Comparison of ENCODE assay signal across 18 cellular contexts in genomic region chr14:99166506-99166905, GRCh38.
DNase-seq lines count a peak whose midpoint lies in the region; ATAC-seq and TF ChIP-seq lines count a peak whose summit lies in the region.
"Had no signal": no experiment of that assay in that cellular context is flagged by ENCODE, and none has a peak within 500 bp of the region (broad histone marks: within the 10 kb centered on the region; RNA-seq: fewer than 3 reads in every experiment).

No MANE protein-coding gene starts in this region.

- no peak overlapping the region for H3K27ac ChIP-seq in CD4-positive, alpha-beta memory T cell (ENCODE audit: low read depth, low read length)
- H3K27ac ChIP-seq in neural cell (ENCODE audit: low read length): no peak overlapping the region
- no peak overlapping the region for H3K27ac ChIP-seq in transverse colon
- H3K27ac ChIP-seq: A549, RWPE1 had no signal

- no peak overlapping the region for H3K4me3 Mint-ChIP-seq in activated CD8-positive, alpha-beta memory T cell treated with anti-CD3 and anti-CD28 coated beads, Interleukin-2, amount 10 ng/mL, durations not matched to agents 7 days and 5 days
- H3K4me3 Mint-ChIP-seq in CD4-positive, alpha-beta memory T cell: peak overlapping the region in 2 of 8 donors; percentile 10 to 41
- no peak overlapping the region for H3K4me3 Mint-ChIP-seq in activated T-helper 17 cell treated with anti-CD3 and anti-CD28 coated beads, Interleukin-2, amount 50 U/mL, for 72 hours
- H3K4me3 Mint-ChIP-seq: CD14-positive monocyte, HFFc6 had no signal

- no peaks in the 10 kb centered on the region for H3K9me3 ChIP-seq in CD4-positive, alpha-beta memory T cell (ENCODE audit: control insufficient read depth in 1 of 2, low read length in 2 of 2)
- H3K9me3 ChIP-seq in neural cell (ENCODE audit: low read length): no peaks in the 10 kb centered on the region
- no peaks in the 10 kb centered on the region for H3K9me3 ChIP-seq in transverse colon

- no peak overlapping the region for H3K27ac Mint-ChIP-seq in activated CD8-positive, alpha-beta memory T cell treated with anti-CD3 and anti-CD28 coated beads, Interleukin-2, amount 10 ng/mL, durations not matched to agents 7 days and 5 days
- H3K27ac Mint-ChIP-seq in CD4-positive, alpha-beta memory T cell: peak overlapping the region in 4 of 7 donors; percentile 59 to 87 (median 72)
- peak overlapping the region; percentile 63 for H3K27ac Mint-ChIP-seq in activated T-helper 17 cell treated with anti-CD3 and anti-CD28 coated beads, Interleukin-2, amount 50 U/mL, for 72 hours
- H3K27ac Mint-ChIP-seq: CD14-positive monocyte, HFFc6 had no signal

- no peak overlapping the region for H2AFZ ChIP-seq in neural cell (ENCODE audit: low read depth, low read length)

- no peak for TF ChIP-seq EP300 in neural cell (conservative IDR thresholded peaks at IDR 0.05; ENCODE audit: poor library complexity, severe bottlenecking)
- no peak for TF ChIP-seq EP300 in transverse colon (IDR thresholded peaks at IDR 0.05; ENCODE audit: low read depth)

- H3K4me2 ChIP-seq in neural cell (ENCODE audit: low read length): no peak overlapping the region
- H3K4me2 ChIP-seq: A549 had no signal

- POLR2A ChIA-PET in CD4-positive, alpha-beta memory T cell (lab: Charles Lee; ENCODE audit: partially characterized antibody): interaction anchor here (0.7 to 1.4 kb wide), 2 partner anchors 101 to 233 kb away, joined by 3 to 4 read pairs; no protein-coding TSS in a partner anchor

- intact Hi-C loops in CD4-positive, alpha-beta memory T cell (cut with micrococcal nuclease): no loop called here
- intact Hi-C loops in transverse colon (cut with DNase I; ENCODE audit: low total_unique reads): no loop called here

- DNase-seq in activated CD8-positive, alpha-beta memory T cell treated with anti-CD3 and anti-CD28 coated beads, Interleukin-2, amount 10 ng/mL, durations not matched to agents 7 days and 5 days: peak; percentile 22
- no peak for DNase-seq in activated CD8-positive, alpha-beta memory T cell treated with anti-CD3 and anti-CD28 coated beads, Interleukin-2, amount 50 U/mL, for 4 hours
- DNase-seq in CD4-positive, alpha-beta memory T cell: no peak
- DNase-seq in transverse colon (no peak), mucosa of gallbladder (ENCODE audit: low spot score) (no peak)
- DNase-seq: GF-D8; HFFc6; KBM-7; NCI-H1048; NCI-H69; NK-92 treated with Interleukin-12 subunit alpha and Interleukin-12 subunit beta, amount 100 ng/mL, for 24 hours; OCI-M1 had no signal

- H3K4me1 Mint-ChIP-seq in activated CD8-positive, alpha-beta memory T cell treated with anti-CD3 and anti-CD28 coated beads, Interleukin-2, amount 10 ng/mL, durations not matched to agents 7 days and 5 days: peaks cover 5% of the 10 kb centered on the region
- peaks cover 16 to 50% (median 24%) of the 10 kb centered on the region in 4 donors for H3K4me1 Mint-ChIP-seq in CD4-positive, alpha-beta memory T cell
- peaks cover 16% of the 10 kb centered on the region for H3K4me1 Mint-ChIP-seq in activated T-helper 17 cell treated with anti-CD3 and anti-CD28 coated beads, Interleukin-2, amount 50 U/mL, for 72 hours
- H3K4me1 Mint-ChIP-seq: CD14-positive monocyte had no signal

- no peaks in the 10 kb centered on the region for H3K27me3 ChIP-seq in CD4-positive, alpha-beta memory T cell (ENCODE audit: insufficient read depth, low read length)
- H3K27me3 ChIP-seq in neural cell (ENCODE audit: insufficient read depth, low read depth, low read length) (no peaks in the 10 kb centered on the region), transverse colon (no peaks in the 10 kb centered on the region)

- no peak for TF ChIP-seq CTCF in neural cell (IDR thresholded peaks at IDR 0.05; ENCODE audit: poor library complexity, severe bottlenecking)
- TF ChIP-seq CTCF in transverse colon (IDR thresholded peaks at IDR 0.05): no peak

- CTCF ChIA-PET in activated CD8-positive, alpha-beta memory T cell treated with anti-CD3 and anti-CD28 coated beads, Interleukin-2, amount 10 ng/mL, durations not matched to agents 7 days and 5 days (lab: Charles Lee): no interaction called here
- CTCF ChIA-PET in CD4-positive, alpha-beta memory T cell (lab: Charles Lee; ENCODE audit: partially characterized antibody): interaction anchor here (0.6 kb wide), 1 partner anchor 1439 kb away, joined by 3 read pairs; no protein-coding TSS in a partner anchor

- ATAC-seq in activated CD8-positive, alpha-beta memory T cell treated with anti-CD3 and anti-CD28 coated beads, Interleukin-2, amount 10 ng/mL, durations not matched to agents 7 days and 5 days: no peak
- no peak for ATAC-seq in activated T-helper 17 cell treated with anti-CD3 and anti-CD28 coated beads, Interleukin-2, amount 50 U/mL, for 72 hours (replicated peaks)
- ATAC-seq in HG02938 (IDR thresholded peaks at IDR 0.05; ENCODE audit: unreplicated experiment): no peak
- ATAC-seq: A549 had no signal

- H3K36me3 Mint-ChIP-seq in activated CD8-positive, alpha-beta memory T cell treated with anti-CD3 and anti-CD28 coated beads, Interleukin-2, amount 10 ng/mL, durations not matched to agents 7 days and 5 days: peaks cover 17% of the 10 kb centered on the region
- peaks cover 34 to 37% of the 10 kb centered on the region in 2 donors for H3K36me3 Mint-ChIP-seq in CD4-positive, alpha-beta memory T cell
- peaks cover 20% of the 10 kb centered on the region for H3K36me3 Mint-ChIP-seq in activated T-helper 17 cell treated with anti-CD3 and anti-CD28 coated beads, Interleukin-2, amount 50 U/mL, for 72 hours (ENCODE audit: low read depth)
- H3K36me3 Mint-ChIP-seq: CD14-positive monocyte had no signal

- TF ChIP-seq POLR2A in transverse colon (IDR thresholded peaks at IDR 0.05): no peak

- H3F3A ChIP-seq in neural cell (ENCODE audit: insufficient read depth, low read length, poor library complexity, severe bottlenecking): no peaks in the 10 kb centered on the region

- no peaks in the 10 kb centered on the region for H4K20me1 ChIP-seq in neural cell (ENCODE audit: insufficient read depth)

- H3K9me3 Mint-ChIP-seq in activated CD8-positive, alpha-beta memory T cell treated with anti-CD3 and anti-CD28 coated beads, Interleukin-2, amount 10 ng/mL, durations not matched to agents 7 days and 5 days (ENCODE audit: low read depth): peaks cover 7% of the 10 kb centered on the region
- H3K9me3 Mint-ChIP-seq in CD4-positive, alpha-beta memory T cell: peaks cover 0 to 18% (median 4%) of the 10 kb centered on the region in 8 donors
- peaks cover 18% of the 10 kb centered on the region for H3K9me3 Mint-ChIP-seq in activated T-helper 17 cell treated with anti-CD3 and anti-CD28 coated beads, Interleukin-2, amount 50 U/mL, for 72 hours

- peaks cover 23% of the 10 kb centered on the region for H3K79me2 ChIP-seq in neural cell (replicated peaks; ENCODE audit: insufficient read depth, low read length)

- H3K4me1 ChIP-seq in CD4-positive, alpha-beta memory T cell (ENCODE audit: insufficient read depth, low read length): peaks cover 5% of the 10 kb centered on the region
- no peaks in the 10 kb centered on the region for H3K4me1 ChIP-seq in transverse colon
- H3K4me1 ChIP-seq: A549 had no signal

- no peak for TF ChIP-seq RAD21 in neural cell (conservative IDR thresholded peaks at IDR 0.05)

- WGBS in transverse colon (ENCODE audit: low coverage in 1 of 2), 2 donors: 91 to 95% methylated on average over 4 of the region's 4 CpGs

- H3K4me3 ChIP-seq in CD4-positive, alpha-beta memory T cell (ENCODE audit: low read length in 2 of 2): no peak overlapping the region
- H3K4me3 ChIP-seq in neural cell (ENCODE audit: low read length): no peak overlapping the region
- no peak overlapping the region for H3K4me3 ChIP-seq in transverse colon
- H3K4me3 ChIP-seq: A549 had no signal

- no peaks in the 10 kb centered on the region for H3K9me2 ChIP-seq in neural cell (ENCODE audit: insufficient read depth, low read length)

- in situ Hi-C loops in transverse colon (cut with MboI; ENCODE audit: low pct_ligation_motif_present in 1 of 4, low pct_unique_long_range_greater_than_20kb in 1 of 4, low sequenced_read_pairs in 3 of 4): no loop called here

- peaks cover 8% of the 10 kb centered on the region for H3K36me3 ChIP-seq in CD4-positive, alpha-beta memory T cell (ENCODE audit: insufficient read depth, low read length)
- peaks cover 8% of the 10 kb centered on the region for H3K36me3 ChIP-seq in neural cell (ENCODE audit: insufficient read depth, low read length)
- no peaks in the 10 kb centered on the region for H3K36me3 ChIP-seq in transverse colon

- H3K27me3 Mint-ChIP-seq in activated CD8-positive, alpha-beta memory T cell treated with anti-CD3 and anti-CD28 coated beads, Interleukin-2, amount 10 ng/mL, durations not matched to agents 7 days and 5 days: no peaks in the 10 kb centered on the region
- H3K27me3 Mint-ChIP-seq in CD4-positive, alpha-beta memory T cell: no peaks in the 10 kb centered on the region
- no peaks in the 10 kb centered on the region for H3K27me3 Mint-ChIP-seq in activated T-helper 17 cell treated with anti-CD3 and anti-CD28 coated beads, Interleukin-2, amount 50 U/mL, for 72 hours

- H3K9ac ChIP-seq in neural cell (ENCODE audit: low read length): no peak overlapping the region

TF ChIP-seq in neural cell, 6 proteins besides CTCF, POLR2A, EP300 and RAD21 (continues in another document):
- TF ChIP-seq MXI1 (conservative IDR thresholded peaks at IDR 0.05; ENCODE audit: poor library complexity, severe bottlenecking) (no peak), EZH2 (IDR thresholded peaks at IDR 0.05; ENCODE audit: borderline replicate concordance, insufficient read depth, low read length, poor library complexity, severe bottlenecking) (no peak)
